ENCODE assay signal across 6 cellular contexts in the genomic region with DNA sequence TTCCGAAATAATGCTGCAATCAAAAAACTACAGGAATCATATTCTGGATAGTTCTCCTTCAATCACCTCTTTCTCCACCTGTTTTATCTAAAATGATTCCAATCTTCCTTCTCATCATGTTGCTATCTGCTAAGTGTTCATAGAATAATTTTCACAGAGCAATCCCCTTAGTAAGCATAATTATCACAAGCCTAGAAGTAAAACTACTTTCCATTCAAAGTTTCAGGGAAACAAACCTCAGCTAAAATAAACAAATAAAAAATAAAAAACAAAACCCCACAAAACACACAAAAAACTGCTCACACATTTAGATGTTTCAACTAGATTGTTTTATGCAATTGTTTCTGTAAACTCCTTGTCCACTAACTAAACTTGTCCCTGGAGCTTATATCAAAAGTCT.
"Had no signal": no experiment of that assay in that cellular context is flagged by ENCODE, and none has a peak within 500 bp of the region (broad histone marks: within the 10 kb centered on the region; RNA-seq: fewer than 3 reads in every experiment).

No MANE protein-coding gene starts in this region.

- DNase-seq: H9, HCEC 1CT, HFFc6, KG1 had no signal

- H3K4me3 Mint-ChIP-seq: GM23338, H9, HFFc6, IgD-negative memory B cell had no signal

- H3K9me3 Mint-ChIP-seq: GM23338, H9, HFFc6 had no signal

- H3K4me3 ChIP-seq: GM23338 had no signal

- ATAC-seq: GM23338 had no signal

- H3K4me1 Mint-ChIP-seq: IgD-negative memory B cell had no signal

- H3K27ac Mint-ChIP-seq: GM23338, H9, HFFc6, IgD-negative memory B cell had no signal
